In the genomic region with DNA sequence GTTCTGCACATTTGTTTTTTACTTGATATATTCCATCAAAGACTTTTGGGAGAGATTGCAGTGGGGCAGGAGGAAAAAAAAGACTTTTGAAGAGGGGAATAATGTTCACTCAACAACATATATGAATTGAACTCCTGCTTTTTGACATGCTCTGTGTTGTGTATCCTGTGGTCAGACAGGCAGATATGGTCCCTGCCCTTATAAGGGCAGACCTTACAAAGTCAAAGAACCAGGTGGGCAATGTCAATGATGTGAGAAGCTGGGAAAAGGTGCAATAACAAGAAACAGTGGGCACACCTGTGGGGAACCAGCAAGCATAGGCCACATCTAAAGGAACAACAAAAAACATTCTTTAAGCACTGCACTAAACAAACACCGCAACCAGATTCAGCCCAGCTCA, we compare ENCODE assay signal across 2 cellular contexts.
TF ChIP-seq lines count a peak whose summit lies in the region.

No MANE protein-coding gene starts in this region.

TF ChIP-seq in HepG2, 621 proteins besides CTCF, POLR2A, EP300 and RAD21:
- peak; percentile 59; the same call in 1 of the 2 replicates for TF ChIP-seq SRF (IDR thresholded peaks at IDR 0.05; ENCODE audit: low read depth, low read length)
- TF ChIP-seq PRPF4 (IDR thresholded peaks at IDR 0.05; ENCODE audit: low read depth, low read length, poor library complexity, severe bottlenecking): no peak
- 0 out of 2 replicates have a peak, but pooled peaks have one; percentile 18 for TF ChIP-seq POLR2AphosphoS5 (IDR thresholded peaks at IDR 0.05; ENCODE audit: low read depth, low read length)
- TF ChIP-seq ZNF382 (CRISPR knock-in tag; IDR thresholded peaks at IDR 0.05; ENCODE audit: borderline replicate concordance): no peak

TF ChIP-seq in GM12878, 131 proteins besides CTCF, POLR2A, EP300 and RAD21:
- peak; percentile 46 to 72; a peak in 2 of 4 replicates for TF ChIP-seq SRF (IDR thresholded peaks at IDR 0.05; ENCODE audit: low read depth in 2 of 2, low read length in 2 of 2)
- no peak for TF ChIP-seq KLF5 (IDR thresholded peaks at IDR 0.05; ENCODE audit: partially characterized antibody)
